In the genomic region with DNA sequence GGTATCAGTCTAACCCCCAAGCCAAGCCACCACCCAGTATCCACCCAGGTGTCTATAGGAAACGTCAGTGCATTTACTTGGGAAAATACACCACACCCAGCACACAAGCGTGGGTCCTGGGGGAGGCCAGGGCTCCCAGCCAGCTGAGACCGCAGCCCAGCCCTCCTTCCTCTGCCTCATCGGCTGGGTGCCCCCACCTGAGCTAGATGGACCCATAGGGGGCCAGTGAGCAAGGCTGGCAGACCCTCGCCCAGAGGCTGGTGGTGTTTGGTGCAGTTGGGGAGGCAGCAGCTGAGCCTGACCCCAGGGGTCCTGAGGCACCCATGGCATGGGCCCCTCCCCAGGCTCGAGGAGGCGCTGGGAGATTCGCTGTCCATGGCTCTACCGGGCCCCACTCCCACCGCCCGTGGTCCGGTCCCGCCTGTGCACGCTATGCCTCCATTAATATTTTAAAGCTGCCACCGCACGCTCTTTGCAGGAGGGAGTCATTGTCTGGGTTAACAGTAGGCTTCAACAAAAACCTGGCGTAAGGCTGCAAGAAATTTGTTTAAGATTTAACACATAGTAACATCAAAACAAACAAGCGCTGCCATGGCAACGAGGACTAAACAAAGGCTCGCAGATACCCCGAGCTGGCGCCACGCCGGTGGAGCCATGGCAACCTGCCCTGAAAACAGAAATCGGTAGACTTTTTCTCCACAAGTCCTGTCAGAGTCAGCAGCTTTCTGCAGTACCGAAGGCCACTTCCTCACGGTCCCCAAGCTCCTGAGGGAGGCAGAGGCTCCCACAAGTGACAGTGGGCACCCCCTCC, we compare ENCODE assay signal across 8 cellular contexts. TPM values are rescaled to one million over a fixed set of nuclear protein-coding genes. Genes with fewer than 3 reads are reported as not detected.
DNase-seq lines count a peak whose midpoint lies in the region; ATAC-seq, FAIRE-seq and TF ChIP-seq lines count a peak whose summit lies in the region.

No MANE protein-coding gene starts in this region.

- H3K4me3 Mint-ChIP-seq in CD4-positive, alpha-beta T cell, result peak overlapping the region; percentile 85
- H3K4me3 Mint-ChIP-seq in activated naive CD8-positive, alpha-beta T cell treated with anti-CD3 and anti-CD28 coated beads, Interleukin-2, amount 10 ng/mL, durations not matched to agents 7 days and 5 days, result no peak overlapping the region
- H3K4me3 Mint-ChIP-seq in glutamatergic neuron (ENCODE audit: unreplicated experiment), result no peak overlapping the region

- H3K4me2 ChIP-seq in Karpas-422 (ENCODE audit: low read depth, low read length, poor library complexity, severe bottlenecking), result peak overlapping the region; percentile 61

- no peaks in the 10 kb centered on the region for H3K9me3 ChIP-seq in CD4-positive, alpha-beta T cell (ENCODE audit: control insufficient read depth, low read length)
- H3K9me3 ChIP-seq in Karpas-422 (ENCODE audit: low read length) (no peaks in the 10 kb centered on the region), pancreas (no peaks in the 10 kb centered on the region), uterus (no peaks in the 10 kb centered on the region)

- peak; percentile 27 to 94 (median 72) for DNase-seq in CD4-positive, alpha-beta T cell
- DNase-seq in Karpas-422 (peak; percentile 92), SIG-M5 (lab: John Stamatoyannopoulos, UW) (peak; percentile 8), glutamatergic neuron (peak; percentile 20), pancreas (peak; percentile 51 to 89 (median 78)), uterus (peak; percentile 78 to 79)
- peak; percentile 33 for DNase-seq in activated naive CD8-positive, alpha-beta T cell treated with anti-CD3 and anti-CD28 coated beads, Interleukin-2, amount 10 ng/mL, durations not matched to agents 7 days and 5 days

- ATAC-seq in CD4-positive, alpha-beta T cell (ENCODE audit: poor library complexity), result peak; percentile 67
- peak; percentile 16 for ATAC-seq in activated naive CD8-positive, alpha-beta T cell treated with anti-CD3 and anti-CD28 coated beads, Interleukin-2, amount 10 ng/mL, durations not matched to agents 7 days and 5 days (ENCODE audit: low read depth)
- ATAC-seq in pancreas, result peak; percentile 23 to 54 (median 44)
- ATAC-seq in HG02884 (IDR thresholded peaks at IDR 0.05; ENCODE audit: unreplicated experiment), result no peak

- H3K79me2 ChIP-seq in Karpas-422 (ENCODE audit: low read length), result no peaks in the 10 kb centered on the region

- POLR2A ChIA-PET in CD4-positive, alpha-beta T cell (lab: Charles Lee), result interaction anchor here (0.9 kb wide), 1 partner anchor 220 kb away, joined by 3 read pairs; a partner anchor contains a TSS
- POLR2A ChIA-PET in activated naive CD8-positive, alpha-beta T cell treated with anti-CD3 and anti-CD28 coated beads, Interleukin-2, amount 10 ng/mL, durations not matched to agents 7 days and 5 days (lab: Charles Lee), result no interaction called here

- CTCF ChIA-PET in CD4-positive, alpha-beta T cell (lab: Charles Lee), result interaction anchor here (0.8 kb wide), 1 partner anchor 222 kb away, joined by 3 read pairs; no protein-coding TSS in a partner anchor

- peaks cover 12% of the 10 kb centered on the region for H3K27me3 Mint-ChIP-seq in CD4-positive, alpha-beta T cell
- peaks cover 5% of the 10 kb centered on the region for H3K27me3 Mint-ChIP-seq in activated naive CD8-positive, alpha-beta T cell treated with anti-CD3 and anti-CD28 coated beads, Interleukin-2, amount 10 ng/mL, durations not matched to agents 7 days and 5 days
- H3K27me3 Mint-ChIP-seq in glutamatergic neuron (ENCODE audit: unreplicated experiment), result peaks cover 16% of the 10 kb centered on the region

- H3K9ac ChIP-seq in Karpas-422 (ENCODE audit: low read length), result peak overlapping the region; percentile 53

- H3K27ac ChIP-seq in CD4-positive, alpha-beta T cell (ENCODE audit: low read depth, low read length), result no peak overlapping the region
- no peak overlapping the region for H3K27ac ChIP-seq in Karpas-422 (ENCODE audit: low read length)
- H3K27ac ChIP-seq in pancreas, result no peak overlapping the region
- no peak overlapping the region for H3K27ac ChIP-seq in uterus

- no peak for TF ChIP-seq POLR2A in uterus (IDR thresholded peaks at IDR 0.05)

- peaks cover 40% of the 10 kb centered on the region for H4K20me1 ChIP-seq in Karpas-422 (ENCODE audit: insufficient read depth, low read depth, low read length)

- 18 to 24% methylated on average over 27 of the region's 27 CpGs for WGBS in pancreas, 2 donors

- no peak overlapping the region for H2AFZ ChIP-seq in Karpas-422 (ENCODE audit: low read length)

- no peaks in the 10 kb centered on the region for H3K9me3 Mint-ChIP-seq in CD4-positive, alpha-beta T cell
- no peaks in the 10 kb centered on the region for H3K9me3 Mint-ChIP-seq in activated naive CD8-positive, alpha-beta T cell treated with anti-CD3 and anti-CD28 coated beads, Interleukin-2, amount 10 ng/mL, durations not matched to agents 7 days and 5 days
- peaks cover 13% of the 10 kb centered on the region for H3K9me3 Mint-ChIP-seq in glutamatergic neuron (ENCODE audit: unreplicated experiment)

- intact Hi-C loops in CD4-positive, alpha-beta T cell (cut with DNase I, micrococcal nuclease), result loop anchor here in 1 of 2 experiments (5.0 kb wide), 1 partner anchor 470 kb away; no protein-coding TSS in a partner anchor
- intact Hi-C loops in pancreas (cut with DNase I), result loop anchor here in 2 of 3 donors (5.0 kb wide), 1 partner anchor 230 kb away; no protein-coding TSS in a partner anchor
- intact Hi-C loops in uterus (cut with DNase I; ENCODE audit: low total_unique reads), result loop anchor here (10.0 kb wide), 1 partner anchor 232 kb away; no protein-coding TSS in a partner anchor

- peak overlapping the region; percentile 95 for H3K27ac Mint-ChIP-seq in CD4-positive, alpha-beta T cell
- H3K27ac Mint-ChIP-seq in activated naive CD8-positive, alpha-beta T cell treated with anti-CD3 and anti-CD28 coated beads, Interleukin-2, amount 10 ng/mL, durations not matched to agents 7 days and 5 days, result peak overlapping the region; percentile 54
- peak overlapping the region; percentile 22 for H3K27ac Mint-ChIP-seq in glutamatergic neuron (ENCODE audit: unreplicated experiment)

- TF ChIP-seq CTCF in CD4-positive, alpha-beta T cell (IDR thresholded peaks at IDR 0.05), result no peak
- TF ChIP-seq CTCF in glutamatergic neuron (IDR thresholded peaks at IDR 0.05; ENCODE audit: partially characterized antibody, unreplicated experiment) (no peak), pancreas (IDR thresholded peaks at IDR 0.05) (no peak), uterus (IDR thresholded peaks at IDR 0.05) (no peak)

- H3K36me3 ChIP-seq in Karpas-422 (ENCODE audit: insufficient read depth, low read length) (no peaks in the 10 kb centered on the region), pancreas (no peaks in the 10 kb centered on the region), uterus (no peaks in the 10 kb centered on the region)

- no peak for FAIRE-seq in pancreas (lab: Jason Lieb, UNC)

- H3K4me3 ChIP-seq in Karpas-422 (ENCODE audit: low read length) (peak overlapping the region; percentile 31), pancreas (peak overlapping the region in 1 of 4 donors; percentile 10), uterus (peak overlapping the region in 1 of 2 donors; percentile 5)

- H3K4me1 Mint-ChIP-seq in CD4-positive, alpha-beta T cell (ENCODE audit: low read depth), result peaks cover 9% of the 10 kb centered on the region
- peaks cover 3% of the 10 kb centered on the region for H3K4me1 Mint-ChIP-seq in activated naive CD8-positive, alpha-beta T cell treated with anti-CD3 and anti-CD28 coated beads, Interleukin-2, amount 10 ng/mL, durations not matched to agents 7 days and 5 days
- H3K4me1 Mint-ChIP-seq in glutamatergic neuron (ENCODE audit: low read depth, unreplicated experiment), result peaks cover 3% of the 10 kb centered on the region

- no peaks in the 10 kb centered on the region for H3K27me3 ChIP-seq in CD4-positive, alpha-beta T cell (ENCODE audit: control insufficient read depth, insufficient read depth, low read length)
- H3K27me3 ChIP-seq in Karpas-422 (ENCODE audit: low read length) (no peaks in the 10 kb centered on the region), pancreas (no peaks in the 10 kb centered on the region), uterus (no peaks in the 10 kb centered on the region)

- H3K4me1 ChIP-seq in Karpas-422 (ENCODE audit: low read length) (peaks cover 26% of the 10 kb centered on the region), pancreas (peaks cover 7 to 16% (median 11%) of the 10 kb centered on the region in 3 donors), uterus (peaks cover 0 to 24% of the 10 kb centered on the region in 2 donors)

- no peaks in the 10 kb centered on the region for H3K9me2 ChIP-seq in Karpas-422 (replicated peaks; ENCODE audit: insufficient read depth, low read length)

- peaks cover 7% of the 10 kb centered on the region for H3K36me3 Mint-ChIP-seq in CD4-positive, alpha-beta T cell (ENCODE audit: low read depth)
- H3K36me3 Mint-ChIP-seq in activated naive CD8-positive, alpha-beta T cell treated with anti-CD3 and anti-CD28 coated beads, Interleukin-2, amount 10 ng/mL, durations not matched to agents 7 days and 5 days, result peaks cover under 1% of the 10 kb centered on the region
- H3K36me3 Mint-ChIP-seq in glutamatergic neuron (ENCODE audit: unreplicated experiment), result no peaks in the 10 kb centered on the region

RNA-seq across cellular contexts. Expression of a gene that starts 20.6 kb away (rescaled TPM):
- total RNA-seq in CD4-positive, alpha-beta T cell, result 1 to 10 TPM; 8.2 to 8.5 TPM
- total RNA-seq in Karpas-422 (2014; rRNA removed; shearing (Covaris generic); ENCODE audit: low replicate concordance), result 1.6 and 1.8 TPM in 2 replicates
- under 1 TPM; 0.40 to 0.55 TPM for total RNA-seq in activated naive CD8-positive, alpha-beta T cell treated with anti-CD3 and anti-CD28 coated beads, Interleukin-2, amount 10 ng/mL, durations not matched to agents 7 days and 5 days
- total RNA-seq in glutamatergic neuron (ENCODE audit: unreplicated experiment) (44.5 TPM), pancreas (1 to 10 TPM; 2.1 to 4.3 (median 2.6) TPM), uterus (1 to 10 TPM in 2 of 4 donors, under 1 TPM in 2; 0.26 to 8.0 (median 1.0) TPM)
- 1 to 10 TPM; 2.7 to 6.4 TPM for polyA plus RNA-seq in pancreas

Comparison
In these comparisons a context has a peak if more than half of its experiments do, and no peak if none do; other contexts are left out.
1. DNase-seq: peak in every context shown above with its lines; median percentile 92 in Karpas-422; 78 in uterus; 78 in pancreas; 72 in CD4-positive, alpha-beta T cell; 33 in activated naive CD8-positive, alpha-beta T cell treated with anti-CD3 and anti-CD28 coated beads, Interleukin-2, amount 10 ng/mL, durations not matched to agents 7 days and 5 days; 20 in glutamatergic neuron; 8 in SIG-M5.
2. H3K27ac Mint-ChIP-seq: peak in every context shown above with its lines; median percentile 95 in CD4-positive, alpha-beta T cell; 54 in activated naive CD8-positive, alpha-beta T cell treated with anti-CD3 and anti-CD28 coated beads, Interleukin-2, amount 10 ng/mL, durations not matched to agents 7 days and 5 days; 22 in glutamatergic neuron.